ENCODE assay signal across 23 cellular contexts in genomic region chr7:148611692-148612091, GRCh38. TPM values are rescaled to one million over a fixed set of nuclear protein-coding genes. Genes with fewer than 3 reads are reported as not detected.
DNase-seq lines count a peak whose midpoint lies in the region; FAIRE-seq and TF ChIP-seq lines count a peak whose summit lies in the region.
"Had no signal": no experiment of that assay in that cellular context is flagged by ENCODE, and none has a peak within 500 bp of the region (broad histone marks: within the 10 kb centered on the region; RNA-seq: fewer than 3 reads in every experiment).

No MANE protein-coding gene starts in this region.

- DNase-seq in COLO668 (lab: John Stamatoyannopoulos, UW; ENCODE audit: unreplicated experiment) (peak; percentile 5), GM12864 (ENCODE audit: low read depth) (no peak), NCI-H2171 treated with DMSO at 0.1 percent for 48 hours (lab: John Stamatoyannopoulos, UW) (peak; percentile 85), H1 (ENCODE audit: low read depth in 1 of 2, low spot score in 2 of 2) (peak; percentile 33 to 66), AG08396 (ENCODE audit: low spot score) (no peak), OCI-M1 (lab: John Stamatoyannopoulos, UW) (no peak), right atrium auricular region (ENCODE audit: low spot score) (no peak)
- no peak for DNase-seq in effector CD8-positive, alpha-beta T cell (lab: John Stamatoyannopoulos, UW)
- DNase-seq: activated B cell treated with CpG ODN at 0.5 μM for 24 hours; activated naive CD4-positive, alpha-beta T cell; activated T-cell treated with anti-CD3 and anti-CD28 coated beads, Interleukin-2, amount 50 U/mL, for 24 hours; amniotic stem cell; COR-L47; kidney; mammary epithelial cell; NCI-H187 treated with DMSO at 0.1 percent for 48 hours; NCI-H774; nucleus accumbens; SK-N-SH; stimulated activated CD8-positive, alpha-beta memory T cell treated with anti-CD3 and anti-CD28 coated beads, Interleukin-4, amount 100 ng/mL, for 48 hours had no signal

- no peak overlapping the region for H4K5ac ChIP-seq in H1 (ENCODE audit: insufficient read length, low read depth, low read length)

- no peaks in the 10 kb centered on the region for H3K79me1 ChIP-seq in H1 (ENCODE audit: low read depth, low read length)

- H2BK12ac ChIP-seq in H1 (ENCODE audit: low read depth, low read length): no peak overlapping the region

- no peak overlapping the region for H3K4ac ChIP-seq in H1 (replicated peaks; ENCODE audit: insufficient read length, low read depth, low read length)

- peak; percentile 59 to 73 for TF ChIP-seq RAD21 in H1 (IDR thresholded peaks at IDR 0.05 in 1 of 2, conservative IDR thresholded peaks at IDR 0.05 in 1 of 2; ENCODE audit: low read depth in 2 of 2, low read length in 2 of 2)

- no peak overlapping the region for H2AK5ac ChIP-seq in H1 (ENCODE audit: low read depth, low read length)

- H3K4me3 ChIP-seq in GM12864 (ENCODE audit: low read depth, low read length) (no peak overlapping the region), H1 (ENCODE audit: extremely low read depth in 1 of 4, insufficient read depth in 2 of 4, low read depth in 3 of 4, low read length in 4 of 4) (no peak overlapping the region), right atrium auricular region (no peak overlapping the region)

- 63% methylated on average over 4 of the region's 4 CpGs; no CpG with 5 or more reads in 1 of the 2 experiments for WGBS in H1 (ENCODE audit: extremely low coverage in 1 of 2, insufficient coverage in 1 of 2, insufficient read length in 1 of 2, insufficient replicate concordance in 2 of 2, low coverage in 1 of 2, low lambda C conversion rate in 2 of 2, missing lambda C conversion rate in 1 of 2), 2 experiments

- H3K56ac ChIP-seq in H1 (replicated peaks; ENCODE audit: insufficient read length, low read depth, low read length): no peak overlapping the region

- TF ChIP-seq CTCF in GM12864 (IDR thresholded peaks at IDR 0.05; ENCODE audit: low read depth, low read length, missing control alignments) (peak; percentile 26), H1 (IDR thresholded peaks at IDR 0.05; ENCODE audit: control extremely low read depth in 1 of 3, insufficient read depth in 1 of 3, low read depth in 1 of 3, low read length in 3 of 3) (peak; percentile 61 to 79 (median 78)), right atrium auricular region (IDR thresholded peaks at IDR 0.05) (no peak)

- no peaks in the 10 kb centered on the region for H4K20me1 ChIP-seq in H1 (replicated peaks in 1 of 2; ENCODE audit: control insufficient read depth in 1 of 2, insufficient read depth in 2 of 2, low read length in 2 of 2)

- H3K27me3 ChIP-seq in H1 (replicated peaks in 1 of 4; ENCODE audit: control insufficient read depth in 3 of 4, extremely low read depth in 1 of 4, insufficient read depth in 3 of 4, low read length in 3 of 4) (no peaks in the 10 kb centered on the region), right atrium auricular region (no peaks in the 10 kb centered on the region)

- H3K4me1 ChIP-seq in H1 (replicated peaks in 1 of 4; ENCODE audit: control insufficient read depth in 3 of 4, insufficient read depth in 4 of 4, low read length in 3 of 4): peaks cover 1 to 7% (median 4%) of the 10 kb centered on the region in 4 experiments; a peak in 4 of 7 replicates
- H3K4me1 ChIP-seq in right atrium auricular region: no peaks in the 10 kb centered on the region

- no peak overlapping the region for H2AFZ ChIP-seq in H1 (ENCODE audit: low read length)

- CTCF ChIA-PET in H1 (lab: Charles Lee; ENCODE audit: partially characterized antibody): interaction anchor here (0.6 to 4.6 kb wide), 11 partner anchors 12 to 264 kb away, joined by 3 to 26 read pairs (median 4); no protein-coding TSS in a partner anchor

- H3K9me3 ChIP-seq in H1 (ENCODE audit: insufficient read depth in 2 of 2, low read depth in 1 of 2, low read length in 1 of 2) (no peaks in the 10 kb centered on the region), right atrium auricular region (no peaks in the 10 kb centered on the region)
- H3K9me3 ChIP-seq: SK-N-SH had no signal

- no peak for FAIRE-seq in H1 (lab: Jason Lieb, UNC)
- FAIRE-seq: kidney, RCC 7860 had no signal

- no peaks in the 10 kb centered on the region for H3K23me2 ChIP-seq in H1 (ENCODE audit: low read depth, low read length)

- POLR2A ChIA-PET in H1 (lab: Charles Lee; ENCODE audit: partially characterized antibody): interaction anchor here (0.8 to 1.2 kb wide), 3 partner anchors 12 to 37 kb away, joined by 3 to 6 read pairs (median 4); no protein-coding TSS in a partner anchor

- no peak overlapping the region for H4K8ac ChIP-seq in H1 (ENCODE audit: extremely low read depth, insufficient read depth, low read length)

- H3K18ac ChIP-seq in H1 (ENCODE audit: extremely low read depth, low read length): peak overlapping the region; percentile 66; the same call in 1 of the 2 replicates

- no peaks in the 10 kb centered on the region for H3K36me3 ChIP-seq in H1 (ENCODE audit: control insufficient read depth in 2 of 4, insufficient read depth in 4 of 4, low read length in 3 of 4)
- H3K36me3 ChIP-seq in right atrium auricular region: no peaks in the 10 kb centered on the region

- no peak overlapping the region for H3K23ac ChIP-seq in H1 (ENCODE audit: insufficient read length)

- TF ChIP-seq EP300 in H1 (IDR thresholded peaks at IDR 0.05; ENCODE audit: borderline replicate concordance in 1 of 2, low read depth in 2 of 2, low read length in 2 of 2): no peak

- H2BK15ac ChIP-seq in H1 (ENCODE audit: low read length): no peak overlapping the region

- H3K14ac ChIP-seq in H1 (ENCODE audit: insufficient read length): no peak overlapping the region

- no peak overlapping the region for H2BK120ac ChIP-seq in H1 (replicated peaks; ENCODE audit: low read depth, low read length)

- no peak overlapping the region for H3K9ac ChIP-seq in H1 (replicated peaks in 1 of 4; ENCODE audit: extremely low read depth in 1 of 4, low read depth in 3 of 4, low read length in 3 of 4)
- H3K9ac ChIP-seq: SK-N-SH had no signal

- no peak overlapping the region; the same call in 1 of the 2 replicates for H2BK20ac ChIP-seq in H1 (ENCODE audit: low read length)

- no peaks in the 10 kb centered on the region for H3K79me2 ChIP-seq in H1 (ENCODE audit: control insufficient read depth in 1 of 2, insufficient read depth in 2 of 2, low read length in 2 of 2)

- H4K91ac ChIP-seq in H1 (replicated peaks; ENCODE audit: insufficient read length, low read length): no peak overlapping the region

- H3K4me2 ChIP-seq in H1 (ENCODE audit: insufficient read depth in 1 of 2, low read depth in 2 of 2, low read length in 2 of 2): no peak overlapping the region
- H3K4me2 ChIP-seq: SK-N-SH had no signal

- no peak overlapping the region for H2BK5ac ChIP-seq in H1 (ENCODE audit: low read depth, low read length)

- TF ChIP-seq POLR2A in H1 (IDR thresholded peaks at IDR 0.05; ENCODE audit: control extremely low read depth in 1 of 2, low read depth in 2 of 2, low read length in 2 of 2): no peak

- H3K27ac ChIP-seq in H1 (ENCODE audit: low read depth, low read length): no peak overlapping the region
- no peak overlapping the region for H3K27ac ChIP-seq in right atrium auricular region

TF ChIP-seq in H1, 55 proteins besides CTCF, POLR2A, EP300 and RAD21:
- TF ChIP-seq SP2 (IDR thresholded peaks at IDR 0.05; ENCODE audit: low read length) (no peak), MAX (IDR thresholded peaks at IDR 0.05) (peak; percentile 75), USF2 (IDR thresholded peaks at IDR 0.05; ENCODE audit: low read length) (no peak), EGR1 (IDR thresholded peaks at IDR 0.05; ENCODE audit: borderline replicate concordance, low read depth, low read length) (peak; percentile 68), CTBP2 (IDR thresholded peaks at IDR 0.05; ENCODE audit: borderline replicate concordance, insufficient read depth, insufficient read length, low read length) (peak; percentile 45), TCF12 (IDR thresholded peaks at IDR 0.05; ENCODE audit: low read depth, low read length) (peak; percentile 82), SRF (IDR thresholded peaks at IDR 0.05; ENCODE audit: low read depth, low read length) (peak; percentile 38; the same call in 1 of the 2 replicates), E2F6 (IDR thresholded peaks at IDR 0.05) (0 out of 2 replicates have a peak, but pooled peaks have one; percentile 22), YY1 (IDR thresholded peaks at IDR 0.05; ENCODE audit: low read depth, low read length) (0 out of 2 replicates have a peak, but pooled peaks have one; percentile 9)

RNA-seq across cellular contexts. Expression of gene C7orf33, which starts 21.1 kb away (rescaled TPM):
- not detected in 2 replicates for total RNA-seq in H1 (2021; fragmentation: NEBNext Ultra II Directional; extraction: Animal tissue kit (Norgen Biotek cat#: 25700))
- polyA plus RNA-seq in H1 (2011; rRNA removed): not detected in 2 replicates
- not detected for polyA plus RNA-seq in H1 (2011; cell fraction: cytosol; rRNA removed)
- polyA plus RNA-seq in H1 (2011; cell fraction: nucleus; rRNA removed): not detected
- polyA plus RNA-seq in H1 (2012, experiment 1 of 2): not detected in 4 replicates
- polyA plus RNA-seq in H1 (2012, experiment 2 of 2): not detected
- not detected for polyA plus RNA-seq in H1 (2013, experiment 1 of 2)
- not detected for polyA plus RNA-seq in H1 (2013, experiment 2 of 2)
- not detected in 2 replicates for polyA minus RNA-seq in H1 (2011; rRNA and poly(A)+ RNA removed)
- polyA minus RNA-seq in H1 (2011; cell fraction: cytosol; rRNA and poly(A)+ RNA removed): not detected
- not detected for polyA minus RNA-seq in H1 (2011; cell fraction: nucleus; rRNA and poly(A)+ RNA removed)
- total RNA-seq in right atrium auricular region: not detected
- total RNA-seq: activated B cell treated with CpG ODN at 0.5 μM for 24 hours, kidney, mammary epithelial cell, MCF 10A, ureter had no signal
- polyA plus RNA-seq: mammary epithelial cell, SK-N-SH had no signal

Comparison
In these comparisons a context has a peak if more than half of its experiments do, and no peak if none do; other contexts are left out.
1. DNase-seq: peak in COLO668 (single experiment), NCI-H2171 treated with DMSO at 0.1 percent for 48 hours (single experiment) and H1 (2 of 2); none in GM12864 (single experiment), AG08396 (single experiment), OCI-M1 (single experiment), effector CD8-positive, alpha-beta T cell (single experiment) and right atrium auricular region (single experiment).
2. CTCF ChIP-seq: peak in GM12864 (single experiment) and H1 (3 of 3); none in right atrium auricular region (0 of 2).